1 cellular context compared by ENCODE assay signal in the genomic region with DNA sequence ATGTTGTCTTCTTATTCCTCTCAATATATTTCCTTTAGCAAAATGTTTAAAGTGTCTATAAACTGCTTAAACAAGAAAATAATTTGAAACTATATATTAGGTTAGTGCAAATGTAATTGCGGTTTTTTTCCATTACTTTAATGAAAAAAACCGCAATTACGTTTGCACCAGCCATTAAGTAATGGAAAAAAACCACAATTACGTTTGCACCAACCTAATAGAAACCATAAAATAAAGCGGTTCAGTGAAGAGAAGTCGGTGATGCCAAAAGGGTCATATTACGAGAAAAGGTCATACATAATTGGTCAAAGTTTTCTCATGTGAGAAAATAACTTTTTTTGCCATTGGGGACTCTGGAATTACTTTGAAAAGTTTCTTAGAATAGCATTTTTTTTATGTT.
A peak's percentile ranks its signal among the peaks of the same experiment; 100 is the strongest.
TF ChIP-seq lines count a peak whose summit lies in the region.

No MANE protein-coding gene starts in this region.

TF ChIP-seq in HEK293, 187 proteins besides CTCF, POLR2A, EP300 and RAD21 (continued from another document and continues in another):
- no peak for TF ChIP-seq ZNF473 (tag by site-specific recombination; IDR thresholded peaks at IDR 0.05)
- TF ChIP-seq ZNF155 (tag by site-specific recombination; IDR thresholded peaks at IDR 0.05): no peak
- TF ChIP-seq ZNF621 (tag by site-specific recombination; IDR thresholded peaks at IDR 0.05): no peak
- no peak; the same call in 1 of the 2 replicates for TF ChIP-seq ZNF146 (tag by site-specific recombination; IDR thresholded peaks at IDR 0.05)
- peak; percentile 60; the same call in 1 of the 2 replicates for TF ChIP-seq ZFP37 (tag by site-specific recombination; IDR thresholded peaks at IDR 0.05)
- TF ChIP-seq ZNF660 (tag by site-specific recombination; IDR thresholded peaks at IDR 0.05): no peak
- no peak for TF ChIP-seq ZNF138 (tag by site-specific recombination; IDR thresholded peaks at IDR 0.05; ENCODE audit: borderline replicate concordance)
- no peak for TF ChIP-seq ZNF837 (tag by site-specific recombination; IDR thresholded peaks at IDR 0.05)
- TF ChIP-seq, protein P1, sequence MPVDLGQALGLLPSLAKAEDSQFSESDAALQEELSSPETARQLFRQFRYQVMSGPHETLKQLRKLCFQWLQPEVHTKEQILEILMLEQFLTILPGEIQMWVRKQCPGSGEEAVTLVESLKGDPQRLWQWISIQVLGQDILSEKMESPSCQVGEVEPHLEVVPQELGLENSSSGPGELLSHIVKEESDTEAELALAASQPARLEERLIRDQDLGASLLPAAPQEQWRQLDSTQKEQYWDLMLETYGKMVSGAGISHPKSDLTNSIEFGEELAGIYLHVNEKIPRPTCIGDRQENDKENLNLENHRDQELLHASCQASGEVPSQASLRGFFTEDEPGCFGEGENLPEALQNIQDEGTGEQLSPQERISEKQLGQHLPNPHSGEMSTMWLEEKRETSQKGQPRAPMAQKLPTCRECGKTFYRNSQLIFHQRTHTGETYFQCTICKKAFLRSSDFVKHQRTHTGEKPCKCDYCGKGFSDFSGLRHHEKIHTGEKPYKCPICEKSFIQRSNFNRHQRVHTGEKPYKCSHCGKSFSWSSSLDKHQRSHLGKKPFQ (tag by site-specific recombination; IDR thresholded peaks at IDR 0.05): 0 out of 2 replicates have a peak, but pooled peaks have one; percentile 39
- TF ChIP-seq ZNF664 (tag by site-specific recombination; IDR thresholded peaks at IDR 0.05): no peak; the same call in 1 of the 2 replicates
- TF ChIP-seq ZFP3 (tag by site-specific recombination; IDR thresholded peaks at IDR 0.05; ENCODE audit: low read depth): no peak
- TF ChIP-seq ZBTB1 (tag by site-specific recombination; IDR thresholded peaks at IDR 0.05): peak; percentile 95
- no peak for TF ChIP-seq ZFP41 (tag by site-specific recombination; IDR thresholded peaks at IDR 0.05; ENCODE audit: borderline replicate concordance)
- no peak for TF ChIP-seq ZNF16 (tag by site-specific recombination; IDR thresholded peaks at IDR 0.05; ENCODE audit: low read depth)
- no peak for TF ChIP-seq KLF16 (tag by site-specific recombination; IDR thresholded peaks at IDR 0.05)
- TF ChIP-seq, protein P2, sequence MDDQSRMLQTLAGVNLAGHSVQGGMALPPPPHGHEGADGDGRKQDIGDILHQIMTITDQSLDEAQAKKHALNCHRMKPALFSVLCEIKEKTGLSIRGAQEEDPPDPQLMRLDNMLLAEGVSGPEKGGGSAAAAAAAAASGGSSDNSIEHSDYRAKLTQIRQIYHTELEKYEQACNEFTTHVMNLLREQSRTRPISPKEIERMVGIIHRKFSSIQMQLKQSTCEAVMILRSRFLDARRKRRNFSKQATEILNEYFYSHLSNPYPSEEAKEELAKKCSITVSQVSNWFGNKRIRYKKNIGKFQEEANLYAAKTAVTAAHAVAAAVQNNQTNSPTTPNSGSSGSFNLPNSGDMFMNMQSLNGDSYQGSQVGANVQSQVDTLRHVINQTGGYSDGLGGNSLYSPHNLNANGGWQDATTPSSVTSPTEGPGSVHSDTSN (CRISPR knock-in tag; IDR thresholded peaks at IDR 0.05): no peak
- no peak for TF ChIP-seq ZNF211 (tag by site-specific recombination; IDR thresholded peaks at IDR 0.05; ENCODE audit: low read depth)
- peak; percentile 98 for TF ChIP-seq BCL11A (tag by site-specific recombination; IDR thresholded peaks at IDR 0.05; ENCODE audit: low read depth)
- TF ChIP-seq ZSCAN16 (tag by site-specific recombination; IDR thresholded peaks at IDR 0.05): no peak
- no peak for TF ChIP-seq ZNF114 (tag by site-specific recombination; IDR thresholded peaks at IDR 0.05)
- no peak for TF ChIP-seq ZNF670 (tag by site-specific recombination; IDR thresholded peaks at IDR 0.05; ENCODE audit: low read depth)
- TF ChIP-seq MZF1 (tag by site-specific recombination; IDR thresholded peaks at IDR 0.05; ENCODE audit: borderline replicate concordance): 0 out of 2 replicates have a peak, but pooled peaks have one; percentile 62
- no peak for TF ChIP-seq ZNF157 (tag by site-specific recombination; IDR thresholded peaks at IDR 0.05)
- TF ChIP-seq, protein P3, sequence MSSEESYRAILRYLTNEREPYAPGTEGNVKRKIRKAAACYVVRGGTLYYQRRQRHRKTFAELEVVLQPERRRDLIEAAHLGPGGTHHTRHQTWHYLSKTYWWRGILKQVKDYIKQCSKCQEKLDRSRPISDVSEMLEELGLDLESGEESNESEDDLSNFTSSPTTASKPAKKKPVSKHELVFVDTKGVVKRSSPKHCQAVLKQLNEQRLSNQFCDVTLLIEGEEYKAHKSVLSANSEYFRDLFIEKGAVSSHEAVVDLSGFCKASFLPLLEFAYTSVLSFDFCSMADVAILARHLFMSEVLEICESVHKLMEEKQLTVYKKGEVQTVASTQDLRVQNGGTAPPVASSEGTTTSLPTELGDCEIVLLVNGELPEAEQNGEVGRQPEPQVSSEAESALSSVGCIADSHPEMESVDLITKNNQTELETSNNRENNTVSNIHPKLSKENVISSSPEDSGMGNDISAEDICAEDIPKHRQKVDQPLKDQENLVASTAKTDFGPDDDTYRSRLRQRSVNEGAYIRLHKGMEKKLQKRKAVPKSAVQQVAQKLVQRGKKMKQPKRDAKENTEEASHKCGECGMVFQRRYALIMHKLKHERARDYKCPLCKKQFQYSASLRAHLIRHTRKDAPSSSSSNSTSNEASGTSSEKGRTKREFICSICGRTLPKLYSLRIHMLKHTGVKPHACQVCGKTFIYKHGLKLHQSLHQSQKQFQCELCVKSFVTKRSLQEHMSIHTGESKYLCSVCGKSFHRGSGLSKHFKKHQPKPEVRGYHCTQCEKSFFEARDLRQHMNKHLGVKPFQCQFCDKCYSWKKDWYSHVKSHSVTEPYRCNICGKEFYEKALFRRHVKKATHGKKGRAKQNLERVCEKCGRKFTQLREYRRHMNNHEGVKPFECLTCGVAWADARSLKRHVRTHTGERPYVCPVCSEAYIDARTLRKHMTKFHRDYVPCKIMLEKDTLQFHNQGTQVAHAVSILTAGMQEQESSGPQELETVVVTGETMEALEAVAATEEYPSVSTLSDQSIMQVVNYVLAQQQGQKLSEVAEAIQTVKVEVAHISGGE (tag by site-specific recombination; conservative IDR thresholded peaks at IDR 0.05; ENCODE audit: low read depth): no peak
- TF ChIP-seq RBAK (tag by site-specific recombination; IDR thresholded peaks at IDR 0.05): no peak
- TF ChIP-seq, protein P4, sequence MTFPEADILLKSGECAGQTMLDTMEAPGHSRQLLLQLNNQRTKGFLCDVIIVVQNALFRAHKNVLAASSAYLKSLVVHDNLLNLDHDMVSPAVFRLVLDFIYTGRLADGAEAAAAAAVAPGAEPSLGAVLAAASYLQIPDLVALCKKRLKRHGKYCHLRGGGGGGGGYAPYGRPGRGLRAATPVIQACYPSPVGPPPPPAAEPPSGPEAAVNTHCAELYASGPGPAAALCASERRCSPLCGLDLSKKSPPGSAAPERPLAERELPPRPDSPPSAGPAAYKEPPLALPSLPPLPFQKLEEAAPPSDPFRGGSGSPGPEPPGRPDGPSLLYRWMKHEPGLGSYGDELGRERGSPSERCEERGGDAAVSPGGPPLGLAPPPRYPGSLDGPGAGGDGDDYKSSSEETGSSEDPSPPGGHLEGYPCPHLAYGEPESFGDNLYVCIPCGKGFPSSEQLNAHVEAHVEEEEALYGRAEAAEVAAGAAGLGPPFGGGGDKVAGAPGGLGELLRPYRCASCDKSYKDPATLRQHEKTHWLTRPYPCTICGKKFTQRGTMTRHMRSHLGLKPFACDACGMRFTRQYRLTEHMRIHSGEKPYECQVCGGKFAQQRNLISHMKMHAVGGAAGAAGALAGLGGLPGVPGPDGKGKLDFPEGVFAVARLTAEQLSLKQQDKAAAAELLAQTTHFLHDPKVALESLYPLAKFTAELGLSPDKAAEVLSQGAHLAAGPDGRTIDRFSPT (tag by site-specific recombination; IDR thresholded peaks at IDR 0.05): no peak; the same call in 1 of the 2 replicates
- TF ChIP-seq, protein P5, sequence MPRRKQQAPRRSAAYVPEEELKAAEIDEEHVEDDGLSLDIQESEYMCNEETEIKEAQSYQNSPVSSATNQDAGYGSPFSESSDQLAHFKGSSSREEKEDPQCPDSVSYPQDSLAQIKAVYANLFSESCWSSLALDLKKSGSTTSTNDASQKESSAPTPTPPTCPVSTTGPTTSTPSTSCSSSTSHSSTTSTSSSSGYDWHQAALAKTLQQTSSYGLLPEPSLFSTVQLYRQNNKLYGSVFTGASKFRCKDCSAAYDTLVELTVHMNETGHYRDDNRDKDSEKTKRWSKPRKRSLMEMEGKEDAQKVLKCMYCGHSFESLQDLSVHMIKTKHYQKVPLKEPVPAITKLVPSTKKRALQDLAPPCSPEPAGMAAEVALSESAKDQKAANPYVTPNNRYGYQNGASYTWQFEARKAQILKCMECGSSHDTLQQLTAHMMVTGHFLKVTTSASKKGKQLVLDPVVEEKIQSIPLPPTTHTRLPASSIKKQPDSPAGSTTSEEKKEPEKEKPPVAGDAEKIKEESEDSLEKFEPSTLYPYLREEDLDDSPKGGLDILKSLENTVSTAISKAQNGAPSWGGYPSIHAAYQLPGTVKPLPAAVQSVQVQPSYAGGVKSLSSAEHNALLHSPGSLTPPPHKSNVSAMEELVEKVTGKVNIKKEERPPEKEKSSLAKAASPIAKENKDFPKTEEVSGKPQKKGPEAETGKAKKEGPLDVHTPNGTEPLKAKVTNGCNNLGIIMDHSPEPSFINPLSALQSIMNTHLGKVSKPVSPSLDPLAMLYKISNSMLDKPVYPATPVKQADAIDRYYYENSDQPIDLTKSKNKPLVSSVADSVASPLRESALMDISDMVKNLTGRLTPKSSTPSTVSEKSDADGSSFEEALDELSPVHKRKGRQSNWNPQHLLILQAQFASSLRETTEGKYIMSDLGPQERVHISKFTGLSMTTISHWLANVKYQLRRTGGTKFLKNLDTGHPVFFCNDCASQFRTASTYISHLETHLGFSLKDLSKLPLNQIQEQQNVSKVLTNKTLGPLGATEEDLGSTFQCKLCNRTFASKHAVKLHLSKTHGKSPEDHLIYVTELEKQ (tag by site-specific recombination; IDR thresholded peaks at IDR 0.05; ENCODE audit: borderline replicate concordance): peak; percentile 99
- TF ChIP-seq MEIS1 (CRISPR knock-in tag; IDR thresholded peaks at IDR 0.05; ENCODE audit: borderline replicate concordance): no peak
- TF ChIP-seq, protein P6, sequence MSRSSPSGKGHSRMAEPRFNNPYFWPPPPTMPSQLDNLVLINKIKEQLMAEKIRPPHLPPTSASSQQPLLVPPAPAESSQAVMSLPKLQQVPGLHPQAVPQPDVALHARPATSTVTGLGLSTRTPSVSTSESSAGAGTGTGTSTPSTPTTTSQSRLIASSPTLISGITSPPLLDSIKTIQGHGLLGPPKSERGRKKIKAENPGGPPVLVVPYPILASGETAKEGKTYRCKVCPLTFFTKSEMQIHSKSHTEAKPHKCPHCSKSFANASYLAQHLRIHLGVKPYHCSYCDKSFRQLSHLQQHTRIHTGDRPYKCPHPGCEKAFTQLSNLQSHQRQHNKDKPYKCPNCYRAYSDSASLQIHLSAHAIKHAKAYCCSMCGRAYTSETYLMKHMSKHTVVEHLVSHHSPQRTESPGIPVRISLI (tag by site-specific recombination; IDR thresholded peaks at IDR 0.05): peak; percentile 93
- no peak for TF ChIP-seq ZNF37A (tag by site-specific recombination; IDR thresholded peaks at IDR 0.05)
- TF ChIP-seq, protein P7, sequence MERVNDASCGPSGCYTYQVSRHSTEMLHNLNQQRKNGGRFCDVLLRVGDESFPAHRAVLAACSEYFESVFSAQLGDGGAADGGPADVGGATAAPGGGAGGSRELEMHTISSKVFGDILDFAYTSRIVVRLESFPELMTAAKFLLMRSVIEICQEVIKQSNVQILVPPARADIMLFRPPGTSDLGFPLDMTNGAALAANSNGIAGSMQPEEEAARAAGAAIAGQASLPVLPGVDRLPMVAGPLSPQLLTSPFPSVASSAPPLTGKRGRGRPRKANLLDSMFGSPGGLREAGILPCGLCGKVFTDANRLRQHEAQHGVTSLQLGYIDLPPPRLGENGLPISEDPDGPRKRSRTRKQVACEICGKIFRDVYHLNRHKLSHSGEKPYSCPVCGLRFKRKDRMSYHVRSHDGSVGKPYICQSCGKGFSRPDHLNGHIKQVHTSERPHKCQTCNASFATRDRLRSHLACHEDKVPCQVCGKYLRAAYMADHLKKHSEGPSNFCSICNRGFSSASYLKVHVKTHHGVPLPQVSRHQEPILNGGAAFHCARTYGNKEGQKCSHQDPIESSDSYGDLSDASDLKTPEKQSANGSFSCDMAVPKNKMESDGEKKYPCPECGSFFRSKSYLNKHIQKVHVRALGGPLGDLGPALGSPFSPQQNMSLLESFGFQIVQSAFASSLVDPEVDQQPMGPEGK (tag by site-specific recombination; IDR thresholded peaks at IDR 0.05): 0 out of 2 replicates have a peak, but pooled peaks have one; percentile 34
- TF ChIP-seq GLIS2 (tag by site-specific recombination; IDR thresholded peaks at IDR 0.05): no peak
- TF ChIP-seq ZNF548 (tag by site-specific recombination; IDR thresholded peaks at IDR 0.05): no peak
- TF ChIP-seq, protein P8, sequence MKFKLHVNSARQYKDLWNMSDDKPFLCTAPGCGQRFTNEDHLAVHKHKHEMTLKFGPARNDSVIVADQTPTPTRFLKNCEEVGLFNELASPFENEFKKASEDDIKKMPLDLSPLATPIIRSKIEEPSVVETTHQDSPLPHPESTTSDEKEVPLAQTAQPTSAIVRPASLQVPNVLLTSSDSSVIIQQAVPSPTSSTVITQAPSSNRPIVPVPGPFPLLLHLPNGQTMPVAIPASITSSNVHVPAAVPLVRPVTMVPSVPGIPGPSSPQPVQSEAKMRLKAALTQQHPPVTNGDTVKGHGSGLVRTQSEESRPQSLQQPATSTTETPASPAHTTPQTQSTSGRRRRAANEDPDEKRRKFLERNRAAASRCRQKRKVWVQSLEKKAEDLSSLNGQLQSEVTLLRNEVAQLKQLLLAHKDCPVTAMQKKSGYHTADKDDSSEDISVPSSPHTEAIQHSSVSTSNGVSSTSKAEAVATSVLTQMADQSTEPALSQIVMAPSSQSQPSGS (tag by site-specific recombination; IDR thresholded peaks at IDR 0.05; ENCODE audit: low read depth): 0 out of 2 replicates have a peak, but pooled peaks have one; percentile 35
- no peak for TF ChIP-seq ZNF529 (tag by site-specific recombination; IDR thresholded peaks at IDR 0.05; ENCODE audit: insufficient replicate concordance)
- TF ChIP-seq, protein P9, sequence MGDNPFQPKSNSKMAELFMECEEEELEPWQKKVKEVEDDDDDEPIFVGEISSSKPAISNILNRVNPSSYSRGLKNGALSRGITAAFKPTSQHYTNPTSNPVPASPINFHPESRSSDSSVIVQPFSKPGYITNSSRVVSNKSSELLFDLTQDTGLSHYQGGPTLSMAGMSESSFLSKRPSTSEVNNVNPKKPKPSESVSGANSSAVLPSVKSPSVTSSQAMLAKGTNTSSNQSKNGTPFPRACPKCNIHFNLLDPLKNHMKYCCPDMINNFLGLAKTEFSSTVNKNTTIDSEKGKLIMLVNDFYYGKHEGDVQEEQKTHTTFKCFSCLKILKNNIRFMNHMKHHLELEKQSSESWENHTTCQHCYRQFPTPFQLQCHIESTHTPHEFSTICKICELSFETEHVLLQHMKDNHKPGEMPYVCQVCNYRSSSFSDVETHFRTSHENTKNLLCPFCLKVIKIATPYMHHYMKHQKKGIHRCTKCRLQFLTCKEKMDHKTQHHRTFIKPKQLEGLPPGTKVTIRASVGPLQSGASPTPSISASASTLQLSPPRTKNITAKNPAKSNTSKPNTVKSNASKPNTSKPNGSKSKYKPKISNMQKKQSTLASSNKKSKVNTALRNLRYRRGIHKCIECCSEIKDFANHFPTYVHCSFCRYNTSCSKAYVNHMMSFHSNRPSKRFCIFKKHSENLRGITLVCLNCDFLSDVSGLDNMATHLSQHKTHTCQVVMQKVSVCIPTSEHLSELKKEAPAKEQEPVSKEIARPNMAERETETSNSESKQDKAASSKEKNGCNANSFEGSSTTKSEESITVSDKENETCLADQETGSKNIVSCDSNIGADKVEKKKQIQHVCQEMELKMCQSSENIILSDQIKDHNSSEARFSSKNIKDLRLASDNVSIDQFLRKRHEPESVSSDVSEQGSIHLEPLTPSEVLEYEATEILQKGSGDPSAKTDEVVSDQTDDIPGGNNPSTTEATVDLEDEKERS (tag by site-specific recombination; IDR thresholded peaks at IDR 0.05): no peak
- TF ChIP-seq GLI4 (tag by site-specific recombination; IDR thresholded peaks at IDR 0.05): no peak
